ENCODE assay signal across 1 cellular context in genomic region chr6:99393698-99394531, GRCh38.
TF ChIP-seq lines count a peak whose summit lies in the region.

TSS of gene COQ3 (minus strand) at chr6:99394195. CDS start at chr6:99394179, 16 bp downstream.

TF ChIP-seq in H1, 55 proteins besides CTCF, POLR2A, EP300 and RAD21:
- TF ChIP-seq YY1 (IDR thresholded peaks at IDR 0.05; ENCODE audit: low read depth, low read length) = 0 out of 2 replicates have a peak, but pooled peaks have one; percentile 13
- TF ChIP-seq SIN3A (conservative IDR thresholded peaks at IDR 0.05 in 1 of 2, IDR thresholded peaks at IDR 0.05 in 1 of 2; ENCODE audit: low read depth in 1 of 2, low read length in 2 of 2) = 0 out of 4 replicates have a peak, but pooled peaks of 1 of the 2 experiments have one; percentile 28
- TF ChIP-seq TBP (IDR thresholded peaks at IDR 0.05; ENCODE audit: low read depth, low read length) = peak; percentile 88
- no peak for TF ChIP-seq SIX5 (IDR thresholded peaks at IDR 0.05; ENCODE audit: low read depth, low read length)
- TF ChIP-seq NRF1 (IDR thresholded peaks at IDR 0.05; ENCODE audit: low read depth, low read length) = peak; percentile 94
- no peak for TF ChIP-seq EGR1 (IDR thresholded peaks at IDR 0.05; ENCODE audit: borderline replicate concordance, low read depth, low read length)
- TF ChIP-seq KDM5A (IDR thresholded peaks at IDR 0.05; ENCODE audit: low read length) = peak; percentile 69; the same call in 1 of the 2 replicates
- peak; percentile 85 for TF ChIP-seq RBBP5 (IDR thresholded peaks at IDR 0.05; ENCODE audit: borderline replicate concordance, low read depth, low read length)
- 0 out of 2 replicates have a peak, but pooled peaks have one; percentile 13 for TF ChIP-seq CREB1 (IDR thresholded peaks at IDR 0.05)
- peak; percentile 47; the same call in 1 of the 2 replicates for TF ChIP-seq SP4 (IDR thresholded peaks at IDR 0.05; ENCODE audit: low read length)
- TF ChIP-seq KDM4A (IDR thresholded peaks at IDR 0.05; ENCODE audit: low read depth, low read length, severe bottlenecking) = peak; percentile 81
- TF ChIP-seq MAX (IDR thresholded peaks at IDR 0.05) = peak; percentile 55; the same call in 1 of the 2 replicates
- peak; percentile 52 for TF ChIP-seq TAF7 (optimal IDR thresholded peaks at IDR 0.05; ENCODE audit: borderline replicate concordance, low read depth, low read length)
- no peak for TF ChIP-seq CBX8 (IDR thresholded peaks at IDR 0.05; ENCODE audit: borderline replicate concordance, low read depth, low read length)
- TF ChIP-seq BRCA1 (IDR thresholded peaks at IDR 0.05; ENCODE audit: low read depth, low read length) = peak; percentile 78
- peak; percentile 79 for TF ChIP-seq POLR2AphosphoS5 (IDR thresholded peaks at IDR 0.05; ENCODE audit: low read depth, low read length)
- peak; percentile 96 for TF ChIP-seq TAF1 (IDR thresholded peaks at IDR 0.05; ENCODE audit: low read depth, low read length)
- no peak for TF ChIP-seq TEAD4 (IDR thresholded peaks at IDR 0.05; ENCODE audit: low read depth, low read length)
- TF ChIP-seq JUND (IDR thresholded peaks at IDR 0.05; ENCODE audit: low read length) = no peak
- peak; percentile 78; the same call in 1 of the 2 replicates for TF ChIP-seq GABPA (IDR thresholded peaks at IDR 0.05; ENCODE audit: borderline replicate concordance, insufficient read depth, low read length)
- no peak for TF ChIP-seq CHD7 (IDR thresholded peaks at IDR 0.05; ENCODE audit: insufficient replicate concordance, low read length)
- TF ChIP-seq ASH2L (IDR thresholded peaks at IDR 0.05; ENCODE audit: low read length) = peak; percentile 96
- TF ChIP-seq PHF8 (conservative IDR thresholded peaks at IDR 0.05; ENCODE audit: low read depth, low read length) = peak; percentile 85
- TF ChIP-seq CTBP2 (IDR thresholded peaks at IDR 0.05; ENCODE audit: borderline replicate concordance, insufficient read depth, insufficient read length, low read length) = no peak
- peak; percentile 63 for TF ChIP-seq E2F6 (IDR thresholded peaks at IDR 0.05)
- TF ChIP-seq GTF2F1 (IDR thresholded peaks at IDR 0.05; ENCODE audit: borderline replicate concordance, low read depth, low read length) = no peak
- 0 out of 2 replicates have a peak, but pooled peaks have one; percentile 32 for TF ChIP-seq SP1 (IDR thresholded peaks at IDR 0.05; ENCODE audit: low read depth, low read length)
- TF ChIP-seq KDM1A (IDR thresholded peaks at IDR 0.05; ENCODE audit: borderline replicate concordance, low read length) = peak; percentile 61; the same call in 1 of the 2 replicates
- 0 out of 2 replicates have a peak, but pooled peaks have one; percentile 25 for TF ChIP-seq SRF (IDR thresholded peaks at IDR 0.05; ENCODE audit: low read depth, low read length)
- peak; percentile 93 for TF ChIP-seq CHD2 (IDR thresholded peaks at IDR 0.05; ENCODE audit: low read length)
- TF ChIP-seq ATF2 (IDR thresholded peaks at IDR 0.05; ENCODE audit: low read length) = peak; percentile 26; the same call in 1 of the 2 replicates
